ENCODE assay signal across 1 cellular context in genomic region chr2:2572393-2573204, GRCh38.
TF ChIP-seq lines count a peak whose summit lies in the region.

No MANE protein-coding gene starts in this region.

TF ChIP-seq in HepG2, 621 proteins besides CTCF, POLR2A, EP300 and RAD21 (continued from another document):
- TF ChIP-seq MIER3 (CRISPR knock-in tag; IDR thresholded peaks at IDR 0.05; ENCODE audit: borderline replicate concordance) (no peak), ZNF709 (CRISPR knock-in tag; IDR thresholded peaks at IDR 0.05) (no peak), MNT (IDR thresholded peaks at IDR 0.05) (peak; percentile 91), NBN (conservative IDR thresholded peaks at IDR 0.05) (peak; percentile 66; the same call in 1 of the 2 replicates), IRF9 (CRISPR knock-in tag; IDR thresholded peaks at IDR 0.05; ENCODE audit: borderline replicate concordance) (no peak), CEBPZ (IDR thresholded peaks at IDR 0.05; ENCODE audit: low read length) (no peak), SOX6 (IDR thresholded peaks at IDR 0.05) (peak; percentile 6; the same call in 1 of the 2 replicates), SOX6 (CRISPR knock-in tag; IDR thresholded peaks at IDR 0.05) (no peak), ZNF646 (CRISPR knock-in tag; IDR thresholded peaks at IDR 0.05) (peak; percentile 53; the same call in 1 of the 2 replicates), HNRNPL (IDR thresholded peaks at IDR 0.05; ENCODE audit: low read depth, low read length) (peak; percentile 61; the same call in 1 of the 2 replicates), TGIF2 (CRISPR knock-in tag; IDR thresholded peaks at IDR 0.05) (no peak)
